Comparison of ENCODE assay signal across 12 cellular contexts in the genomic region with DNA sequence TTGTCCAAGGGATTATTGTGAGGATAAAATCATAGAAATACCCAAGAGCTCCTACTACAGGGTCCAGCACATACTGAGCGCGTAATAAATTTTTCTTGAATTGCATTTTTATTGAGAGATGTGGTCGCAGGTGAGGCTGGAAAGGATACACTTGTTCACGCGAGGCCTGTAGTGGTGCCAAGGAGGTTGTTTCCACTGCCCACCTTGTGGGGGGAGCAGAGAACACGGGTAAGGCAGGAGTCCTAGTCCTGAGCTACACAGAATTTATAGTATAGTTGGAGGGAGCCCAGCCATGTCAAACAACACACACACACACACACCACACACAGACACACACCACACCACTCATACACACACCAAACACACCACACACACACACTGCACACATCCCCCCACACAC.
"Had no signal": no experiment of that assay in that cellular context is flagged by ENCODE, and none has a peak within 500 bp of the region (broad histone marks: within the 10 kb centered on the region; RNA-seq: fewer than 3 reads in every experiment).

No MANE protein-coding gene starts in this region.

- H3K9ac ChIP-seq: neural progenitor cell had no signal

- H3K4me1 ChIP-seq: left ventricle myocardium inferior, pancreas had no signal

- H3K27me3 ChIP-seq: cardiac muscle cell, dorsolateral prefrontal cortex, neural progenitor cell, pancreas had no signal

- H2AFZ ChIP-seq: neural progenitor cell had no signal

- FAIRE-seq: endometrium, pancreas had no signal

- H3K4me2 ChIP-seq: neural progenitor cell had no signal

- H3K36me3 ChIP-seq: cardiac muscle cell, neural progenitor cell had no signal

- DNase-seq: activated CD4-positive, alpha-beta T cell treated with anti-CD3 and anti-CD28 coated beads, Interleukin-2, amount 50 U/mL, for 48 hours; activated effector memory CD4-positive, alpha-beta T cell treated with Interleukin-2 at 50 U/mL for 16 hours; activated T-cell treated with anti-CD3 and anti-CD28 coated beads, Interleukin-2, amount 50 U/mL, for 24 hours; dorsolateral prefrontal cortex; left ventricle myocardium inferior; naive B cell; pancreas; T1000 had no signal

- H3K27ac ChIP-seq: cardiac muscle cell, dorsolateral prefrontal cortex, left ventricle myocardium inferior, neural progenitor cell, pancreas, thoracic aorta had no signal

- H3K9me3 ChIP-seq: left ventricle myocardium inferior, pancreas, thoracic aorta had no signal

- H3K4me3 ChIP-seq: cardiac muscle cell, dorsolateral prefrontal cortex, left ventricle myocardium inferior, neural progenitor cell, pancreas, thoracic aorta had no signal
